ENCODE assay signal across 28 cellular contexts in genomic region chr16:73124097-73124652, GRCh38.
DNase-seq lines count a peak whose midpoint lies in the region; ATAC-seq and TF ChIP-seq lines count a peak whose summit lies in the region.
"Had no signal": no experiment of that assay in that cellular context is flagged by ENCODE, and none has a peak within 500 bp of the region (broad histone marks: within the 10 kb centered on the region; RNA-seq: fewer than 3 reads in every experiment).

No MANE protein-coding gene starts in this region.

- DNase-seq in NCI-H748 (lab: John Stamatoyannopoulos, UW; ENCODE audit: unreplicated experiment) (peak; percentile 3), NCI-H748 treated with DMSO at 0.1 percent for 48 hours (lab: John Stamatoyannopoulos, UW) (no peak), trophoblast cell (peak; percentile 15 to 53), NCI-H1092 treated with DMSO at 0.1 percent for 48 hours (lab: John Stamatoyannopoulos, UW) (no peak), NCI-H1417 (lab: John Stamatoyannopoulos, UW) (no peak)
- DNase-seq: activated CD4-positive, CD25-positive, alpha-beta regulatory T cell; activated naive CD4-positive, alpha-beta T cell; activated T-cell treated with anti-CD3 and anti-CD28 coated beads, Interleukin-2, amount 50 U/mL, for 72 hours; colonic mucosa; DMS153; effector memory CD4-positive, alpha-beta T cell; erythroblast; foreskin melanocyte; H7; heart right ventricle; left colon; mesenchymal stem cell; MM.1S; NCI-H146; PC-3; stimulated activated naive CD4-positive, alpha-beta T cell had no signal

- no peak overlapping the region for H3K14ac ChIP-seq in trophoblast cell (ENCODE audit: low read length)

- H4K20me1 ChIP-seq in Loucy (ENCODE audit: insufficient read depth, low read length, poor library complexity, severe bottlenecking) = no peaks in the 10 kb centered on the region

- H3K4me2 ChIP-seq in Loucy (ENCODE audit: low read depth, low read length, poor library complexity, severe bottlenecking) (peak overlapping the region; percentile 81), trophoblast cell (ENCODE audit: low read length) (no peak overlapping the region)

- no peaks in the 10 kb centered on the region for H3K36me3 ChIP-seq in Loucy (ENCODE audit: insufficient read depth, low read length)
- no peaks in the 10 kb centered on the region for H3K36me3 ChIP-seq in trophoblast cell (ENCODE audit: control insufficient read depth in 1 of 2, insufficient read depth in 2 of 2, low read length in 2 of 2)
- H3K36me3 ChIP-seq: colonic mucosa, heart right ventricle, neutrophil, suprapubic skin had no signal

- H3K9me3 ChIP-seq in Loucy (ENCODE audit: insufficient read depth, low read depth, low read length) = no peaks in the 10 kb centered on the region
- no peaks in the 10 kb centered on the region for H3K9me3 ChIP-seq in trophoblast cell (ENCODE audit: insufficient read depth, low read depth, low read length)
- H3K9me3 ChIP-seq: colonic mucosa, neutrophil, suprapubic skin had no signal

- no peak overlapping the region for H2BK5ac ChIP-seq in trophoblast cell (ENCODE audit: low read depth, low read length, poor library complexity)

- H3K27me3 ChIP-seq in Loucy (ENCODE audit: insufficient read depth, low read length, poor library complexity, severe bottlenecking) (no peaks in the 10 kb centered on the region), trophoblast cell (ENCODE audit: insufficient read depth, low read length) (no peaks in the 10 kb centered on the region)
- H3K27me3 ChIP-seq: colonic mucosa, heart right ventricle, neutrophil, suprapubic skin had no signal

- H3K9me2 ChIP-seq in Loucy (replicated peaks; ENCODE audit: low read depth, low read length) = no peaks in the 10 kb centered on the region

- H4K8ac ChIP-seq in trophoblast cell (ENCODE audit: low read depth, low read length) = no peak overlapping the region

- H2BK120ac ChIP-seq in trophoblast cell (ENCODE audit: insufficient read depth, low read length, poor library complexity) = no peak overlapping the region

- no peak overlapping the region for H3K4me3 ChIP-seq in Loucy (ENCODE audit: low read length, poor library complexity, severe bottlenecking)
- no peak overlapping the region for H3K4me3 ChIP-seq in trophoblast cell (ENCODE audit: low read depth, low read length)
- H3K4me3 ChIP-seq: colonic mucosa, heart right ventricle, suprapubic skin had no signal

- H3K4me1 ChIP-seq in Loucy (ENCODE audit: insufficient read depth, low read length, poor library complexity, severe bottlenecking) (peaks cover 30% of the 10 kb centered on the region), trophoblast cell (ENCODE audit: control insufficient read depth in 1 of 2, insufficient read depth in 2 of 2, low read length in 2 of 2) (peaks cover 0 to 8% of the 10 kb centered on the region in 2 experiments)
- H3K4me1 ChIP-seq: colonic mucosa had no signal

- no peak overlapping the region for H3K4ac ChIP-seq in trophoblast cell (ENCODE audit: low read depth, low read length)

- H3K18ac ChIP-seq in trophoblast cell (ENCODE audit: low read length) = no peak overlapping the region

- peaks cover 9% of the 10 kb centered on the region; the same call in 1 of the 2 replicates for H3F3A ChIP-seq in Loucy (ENCODE audit: low read depth)

- no CpG with 5 or more reads among the region's 10 CpGs for WGBS in trophoblast cell (ENCODE audit: extremely low coverage, insufficient coverage, insufficient read length)

- no peak overlapping the region for H2AFZ ChIP-seq in Loucy (ENCODE audit: low read length)
- H2AFZ ChIP-seq in trophoblast cell (ENCODE audit: insufficient read depth, low read length, poor library complexity) = no peak overlapping the region

- H3K23ac ChIP-seq in trophoblast cell (ENCODE audit: low read length) = no peak overlapping the region

- ATAC-seq in GM19328 (IDR thresholded peaks at IDR 0.05; ENCODE audit: unreplicated experiment) = no peak
- ATAC-seq: activated T-cell treated with anti-CD3 and anti-CD28 coated beads, Interleukin-2, amount 50 U/mL, for 72 hours; left colon; PC-3; Right ventricle myocardium inferior; sciatic nerve had no signal

- H2BK12ac ChIP-seq in trophoblast cell (ENCODE audit: low read length) = no peak overlapping the region

- no peak overlapping the region for H4K12ac ChIP-seq in trophoblast cell (ENCODE audit: low read depth, low read length)

- no peak overlapping the region for H2AK5ac ChIP-seq in trophoblast cell (ENCODE audit: low read length)

- H4K91ac ChIP-seq in trophoblast cell (ENCODE audit: low read depth, low read length) = no peak overlapping the region

- peaks cover 2% of the 10 kb centered on the region for H3K79me1 ChIP-seq in trophoblast cell (ENCODE audit: low read length)

- H3K79me2 ChIP-seq in Loucy (ENCODE audit: insufficient read depth, low read length) = no peaks in the 10 kb centered on the region
- no peaks in the 10 kb centered on the region for H3K79me2 ChIP-seq in trophoblast cell (ENCODE audit: control insufficient read depth, insufficient read depth, low read length, poor library complexity)

- H3K27ac ChIP-seq in cingulate gyrus (ENCODE audit: low read depth, low read length) (peak overlapping the region; percentile 39), trophoblast cell (ENCODE audit: low read depth, low read length) (no peak overlapping the region)
- H3K27ac ChIP-seq: colonic mucosa, neutrophil, suprapubic skin had no signal

- TF ChIP-seq CTCF in Loucy (conservative IDR thresholded peaks at IDR 0.05; ENCODE audit: low read length) = no peak

- no peak overlapping the region for H3K9ac ChIP-seq in Loucy (ENCODE audit: low read depth, low read length, poor library complexity, severe bottlenecking)
- H3K9ac ChIP-seq in trophoblast cell (ENCODE audit: low read length) = no peak overlapping the region

Comparison
In these comparisons a context has a peak if more than half of its experiments do, and no peak if none do; other contexts are left out.
1. DNase-seq: peak in NCI-H748 (single experiment) and trophoblast cell (2 of 2); none in NCI-H748 treated with DMSO at 0.1 percent for 48 hours (single experiment), NCI-H1092 treated with DMSO at 0.1 percent for 48 hours (single experiment) and NCI-H1417 (0 of 3).